ENCODE assay signal across 8 cellular contexts in the genomic region with DNA sequence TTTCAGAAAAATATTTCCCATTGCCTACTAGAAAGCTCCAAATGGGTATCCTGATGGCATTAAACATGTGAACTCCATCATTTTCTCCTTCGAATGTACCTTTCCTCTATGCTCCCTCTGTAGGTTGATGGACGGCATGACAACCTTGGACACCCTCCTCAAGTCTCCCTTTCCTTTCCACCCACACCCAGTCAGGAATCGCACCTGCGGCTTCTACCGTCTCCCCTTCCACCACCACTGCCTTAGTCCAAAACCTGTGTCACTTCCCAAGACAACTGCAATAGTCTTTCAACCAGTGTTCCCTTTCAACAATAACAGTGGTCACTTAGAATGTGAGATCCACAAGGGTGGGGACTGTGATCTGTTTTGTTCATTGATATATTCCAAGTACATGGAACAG.
A peak's percentile ranks its signal among the peaks of the same experiment; 100 is the strongest.
DNase-seq lines count a peak whose midpoint lies in the region; ATAC-seq and TF ChIP-seq lines count a peak whose summit lies in the region.

No MANE protein-coding gene starts in this region.

- H3K27me3 Mint-ChIP-seq in natural killer cell treated with Interleukin-12 subunit alpha and Interleukin-12 subunit beta and Interleukin-15 and Interleukin-18, amount 100 ng/mL, for 72 hours = peaks cover 7 to 10% of the 10 kb centered on the region in 2 donors

- no peaks in the 10 kb centered on the region for H3K36me3 Mint-ChIP-seq in natural killer cell treated with Interleukin-12 subunit alpha and Interleukin-12 subunit beta and Interleukin-15 and Interleukin-18, amount 100 ng/mL, for 72 hours

- H3K9me3 Mint-ChIP-seq in natural killer cell treated with Interleukin-12 subunit alpha and Interleukin-12 subunit beta and Interleukin-15 and Interleukin-18, amount 100 ng/mL, for 72 hours = no peaks in the 10 kb centered on the region

- DNase-seq in COLO829 (ENCODE audit: low spot score) (peak; percentile 41), HL-60 (ENCODE audit: low read depth in 1 of 2, low spot score in 1 of 2) (peak in 1 of 2 experiments; percentile 11), right lobe of liver (no peak)
- DNase-seq in natural killer cell treated with Interleukin-12 subunit alpha and Interleukin-12 subunit beta and Interleukin-15 and Interleukin-18, amount 100 ng/mL, for 72 hours (ENCODE audit: low spot score) = no peak

- WGBS in right lobe of liver (ENCODE audit: insufficient coverage, low coverage, low lambda C conversion rate, missing lambda C conversion rate) = 38% methylated on average over 5 of the region's 5 CpGs

- H3K27ac ChIP-seq in HL-60 (replicated peaks) (no peak overlapping the region), VCaP (no peak overlapping the region), right lobe of liver (no peak overlapping the region)

- no peaks in the 10 kb centered on the region for H3K4me1 ChIP-seq in right lobe of liver

- H3K4me3 ChIP-seq in HL-60 (replicated peaks; ENCODE audit: insufficient read depth, low read length) = no peak overlapping the region
- no peak overlapping the region for H3K4me3 ChIP-seq in right lobe of liver

- no peaks in the 10 kb centered on the region for H3K9me3 ChIP-seq in right lobe of liver

- H3K27ac Mint-ChIP-seq in natural killer cell treated with Interleukin-12 subunit alpha and Interleukin-12 subunit beta and Interleukin-15 and Interleukin-18, amount 100 ng/mL, for 72 hours = no peak overlapping the region

- H3K36me3 ChIP-seq in right lobe of liver = no peaks in the 10 kb centered on the region

- intact Hi-C loops in right lobe of liver (cut with DNase I) = no loop called here

- peak; percentile 23 for TF ChIP-seq CTCF in HL-60 (IDR thresholded peaks at IDR 0.05; ENCODE audit: insufficient read depth, low read length)
- TF ChIP-seq CTCF in VCaP (conservative IDR thresholded peaks at IDR 0.05) = peak; percentile 73
- TF ChIP-seq CTCF in right lobe of liver (IDR thresholded peaks at IDR 0.05) = peak; percentile 47 to 54 (median 51)

- ATAC-seq in right lobe of liver = peak; percentile 70 to 77 (median 70)
- ATAC-seq in HG02938 (IDR thresholded peaks at IDR 0.05; ENCODE audit: unreplicated experiment) = no peak
- no peak for ATAC-seq in natural killer cell treated with Interleukin-12 subunit alpha and Interleukin-12 subunit beta and Interleukin-15 and Interleukin-18, amount 100 ng/mL, for 72 hours
- ATAC-seq in HG03565 (IDR thresholded peaks at IDR 0.05; ENCODE audit: unreplicated experiment) = no peak
- no peak for ATAC-seq in GM19397 (IDR thresholded peaks at IDR 0.05; ENCODE audit: unreplicated experiment)

- TF ChIP-seq POLR2A in right lobe of liver (IDR thresholded peaks at IDR 0.05) = no peak

- no peaks in the 10 kb centered on the region for H3K27me3 ChIP-seq in HL-60 (ENCODE audit: insufficient read depth, poor library complexity, severe bottlenecking)
- H3K27me3 ChIP-seq in right lobe of liver = no peaks in the 10 kb centered on the region

- no peaks in the 10 kb centered on the region for H3K4me1 Mint-ChIP-seq in natural killer cell treated with Interleukin-12 subunit alpha and Interleukin-12 subunit beta and Interleukin-15 and Interleukin-18, amount 100 ng/mL, for 72 hours (ENCODE audit: low read depth in 2 of 2)

- no peak overlapping the region for H3K4me3 Mint-ChIP-seq in natural killer cell treated with Interleukin-12 subunit alpha and Interleukin-12 subunit beta and Interleukin-15 and Interleukin-18, amount 100 ng/mL, for 72 hours

Comparison
In these comparisons a context has a peak if more than half of its experiments do, and no peak if none do; other contexts are left out.
1. CTCF ChIP-seq: peak in every context shown above with its lines; median percentile 73 in VCaP; 51 in right lobe of liver; 23 in HL-60.
2. ATAC-seq: peak in right lobe of liver (4 of 4); none in HG02938 (single experiment), natural killer cell treated with Interleukin-12 subunit alpha and Interleukin-12 subunit beta and Interleukin-15 and Interleukin-18, amount 100 ng/mL, for 72 hours (0 of 2), HG03565 (single experiment) and GM19397 (single experiment).